Comparison of ENCODE assay signal across 8 cellular contexts in the genomic region with DNA sequence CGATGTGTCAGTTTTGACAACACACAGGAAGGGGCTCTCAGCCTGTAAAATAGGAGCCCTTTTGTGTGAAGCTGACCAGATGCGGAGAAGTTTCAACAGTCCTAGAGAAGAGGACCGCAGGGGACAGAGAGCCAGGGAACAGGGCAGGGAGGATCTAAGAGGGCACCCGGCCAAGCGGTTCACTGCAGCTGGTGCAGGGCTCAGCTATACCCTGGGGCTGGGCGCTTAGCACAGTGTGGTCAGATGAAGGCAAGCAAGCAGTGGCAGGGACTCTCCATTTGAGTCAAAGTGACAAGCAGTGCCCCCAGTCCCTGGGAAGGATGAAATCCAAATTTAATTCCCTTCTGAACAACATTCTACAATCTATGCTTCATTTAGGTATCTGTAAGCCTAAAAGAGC.
DNase-seq lines count a peak whose midpoint lies in the region; ATAC-seq and TF ChIP-seq lines count a peak whose summit lies in the region.
"Not testable (repeated sequence)": the region's sequence is repeated elsewhere in the genome, so short reads cannot be mapped to it uniquely, and the experiment has no call there.

No MANE protein-coding gene starts in this region.

- intact Hi-C loops in Right ventricle myocardium inferior (cut with DNase I); left colon (cut with DNase I, micrococcal nuclease); mucosa of descending colon (cut with DNase I, micrococcal nuclease); psoas muscle (cut with DNase I): not testable (repeated sequence)

- peak; percentile 20 for ATAC-seq in activated CD8-positive, alpha-beta memory T cell treated with anti-CD3 and anti-CD28 coated beads, Interleukin-2, amount 10 ng/mL, durations not matched to agents 7 days and 5 days
- peak; percentile 40 for ATAC-seq in activated naive CD8-positive, alpha-beta T cell treated with anti-CD3 and anti-CD28 coated beads, Interleukin-2, amount 50 U/mL, for 24 hours
- ATAC-seq in Right ventricle myocardium inferior, result peak; percentile 68
- peak; percentile 64 for ATAC-seq in left colon
- ATAC-seq in mucosa of descending colon, result peak; percentile 65
- ATAC-seq in psoas muscle, result peak; percentile 75 to 90 (median 81)
- peak; percentile 43 for ATAC-seq in stimulated activated naive CD8-positive, alpha-beta T cell treated with anti-CD3 and anti-CD28 coated beads, Interleukin-15, amount 100 ng/mL, for 72 hours

- H3K79me2 ChIP-seq in SK-N-SH (ENCODE audit: insufficient read depth), result not testable (repeated sequence)

- not testable (repeated sequence) for H3K4me3 Mint-ChIP-seq in activated CD8-positive, alpha-beta memory T cell treated with anti-CD3 and anti-CD28 coated beads, Interleukin-2, amount 10 ng/mL, durations not matched to agents 7 days and 5 days; activated naive CD8-positive, alpha-beta T cell treated with anti-CD3 and anti-CD28 coated beads, Interleukin-2, amount 50 U/mL, for 24 hours; stimulated activated naive CD8-positive, alpha-beta T cell treated with anti-CD3 and anti-CD28 coated beads, Interleukin-15, amount 100 ng/mL, for 72 hours

- not testable (repeated sequence) for H3K9me2 ChIP-seq in SK-N-SH

- not testable (repeated sequence) for H3K9me3 ChIP-seq in SK-N-SH, mucosa of descending colon, psoas muscle

- not testable (repeated sequence) for H3K4me3 ChIP-seq in SK-N-SH (ENCODE audit: low read depth in 2 of 2, low read length in 1 of 2); mucosa of descending colon; psoas muscle

- H2AFZ ChIP-seq in SK-N-SH (ENCODE audit: low read depth), result not testable (repeated sequence)

- not testable (repeated sequence) for H3K27ac ChIP-seq in SK-N-SH (ENCODE audit: low read depth in 2 of 2, low read length in 1 of 2); psoas muscle

- CTCF ChIA-PET in SK-N-SH (lab: Yijun Ruan, JAX); activated CD8-positive, alpha-beta memory T cell treated with anti-CD3 and anti-CD28 coated beads, Interleukin-2, amount 10 ng/mL, durations not matched to agents 7 days and 5 days (lab: Charles Lee): not testable (repeated sequence)

- H3K4me1 Mint-ChIP-seq in activated CD8-positive, alpha-beta memory T cell treated with anti-CD3 and anti-CD28 coated beads, Interleukin-2, amount 10 ng/mL, durations not matched to agents 7 days and 5 days; activated naive CD8-positive, alpha-beta T cell treated with anti-CD3 and anti-CD28 coated beads, Interleukin-2, amount 50 U/mL, for 24 hours; stimulated activated naive CD8-positive, alpha-beta T cell treated with anti-CD3 and anti-CD28 coated beads, Interleukin-15, amount 100 ng/mL, for 72 hours: not testable (repeated sequence)

- not testable (repeated sequence) for H3K9me3 Mint-ChIP-seq in activated CD8-positive, alpha-beta memory T cell treated with anti-CD3 and anti-CD28 coated beads, Interleukin-2, amount 10 ng/mL, durations not matched to agents 7 days and 5 days (ENCODE audit: low read depth); activated naive CD8-positive, alpha-beta T cell treated with anti-CD3 and anti-CD28 coated beads, Interleukin-2, amount 50 U/mL, for 24 hours; stimulated activated naive CD8-positive, alpha-beta T cell treated with anti-CD3 and anti-CD28 coated beads, Interleukin-15, amount 100 ng/mL, for 72 hours

- not testable (repeated sequence) for DNase-seq in SK-N-SH; activated CD8-positive, alpha-beta memory T cell treated with anti-CD3 and anti-CD28 coated beads, Interleukin-2, amount 10 ng/mL, durations not matched to agents 7 days and 5 days; activated naive CD8-positive, alpha-beta T cell treated with anti-CD3 and anti-CD28 coated beads, Interleukin-2, amount 50 U/mL, for 24 hours; Right ventricle myocardium inferior (ENCODE audit: missing footprints); psoas muscle; stimulated activated naive CD8-positive, alpha-beta T cell treated with anti-CD3 and anti-CD28 coated beads, Interleukin-15, amount 100 ng/mL, for 72 hours
- DNase-seq in left colon (peak in 1 of 2 donors; percentile 25), mucosa of descending colon (peak in 1 of 3 donors; percentile 37)

- 67% methylated on average over 4 of the region's 6 CpGs for WGBS in SK-N-SH (ENCODE audit: low lambda C conversion rate)
- 44 to 60% (median 56%) methylated on average over 3 to 5 of the region's 6 CpGs for WGBS in psoas muscle, 3 donors

- not testable (repeated sequence) for H3K27me3 Mint-ChIP-seq in activated CD8-positive, alpha-beta memory T cell treated with anti-CD3 and anti-CD28 coated beads, Interleukin-2, amount 10 ng/mL, durations not matched to agents 7 days and 5 days; activated naive CD8-positive, alpha-beta T cell treated with anti-CD3 and anti-CD28 coated beads, Interleukin-2, amount 50 U/mL, for 24 hours; stimulated activated naive CD8-positive, alpha-beta T cell treated with anti-CD3 and anti-CD28 coated beads, Interleukin-15, amount 100 ng/mL, for 72 hours

- not testable (repeated sequence) for H3K9ac ChIP-seq in SK-N-SH

- POLR2A ChIA-PET in SK-N-SH (lab: Yijun Ruan, JAX), result not testable (repeated sequence)

- not testable (repeated sequence) for H3K27ac Mint-ChIP-seq in activated CD8-positive, alpha-beta memory T cell treated with anti-CD3 and anti-CD28 coated beads, Interleukin-2, amount 10 ng/mL, durations not matched to agents 7 days and 5 days; activated naive CD8-positive, alpha-beta T cell treated with anti-CD3 and anti-CD28 coated beads, Interleukin-2, amount 50 U/mL, for 24 hours; stimulated activated naive CD8-positive, alpha-beta T cell treated with anti-CD3 and anti-CD28 coated beads, Interleukin-15, amount 100 ng/mL, for 72 hours

- H3K4me1 ChIP-seq in SK-N-SH (ENCODE audit: control insufficient read depth in 1 of 2, insufficient read depth in 2 of 2, low read depth in 1 of 2, low read length in 1 of 2); mucosa of descending colon (ENCODE audit: low read depth); psoas muscle: not testable (repeated sequence)

- TF ChIP-seq RAD21 in SK-N-SH (IDR thresholded peaks at IDR 0.05; ENCODE audit: low read length), result peak; percentile 3; the same call in 1 of the 2 replicates

- H4K20me1 ChIP-seq in SK-N-SH (ENCODE audit: insufficient read depth), result not testable (repeated sequence)

- not testable (repeated sequence) for H3K36me3 ChIP-seq in SK-N-SH (replicated peaks in 1 of 2; ENCODE audit: control insufficient read depth in 1 of 2, insufficient read depth in 2 of 2, low read length in 1 of 2); mucosa of descending colon (ENCODE audit: low read depth); psoas muscle (ENCODE audit: insufficient read depth in 1 of 2, low read depth in 1 of 2)

- TF ChIP-seq CTCF in SK-N-SH (IDR thresholded peaks at IDR 0.05); mucosa of descending colon (IDR thresholded peaks at IDR 0.05); psoas muscle (IDR thresholded peaks at IDR 0.05): not testable (repeated sequence)

- not testable (repeated sequence) for H3K27me3 ChIP-seq in SK-N-SH (ENCODE audit: insufficient read depth); psoas muscle (ENCODE audit: insufficient read depth in 3 of 3, low read length in 2 of 3)

- not testable (repeated sequence) for TF ChIP-seq EP300 in SK-N-SH (IDR thresholded peaks at IDR 0.05; ENCODE audit: borderline replicate concordance in 1 of 2, low read depth in 1 of 2, low read length in 1 of 2)

- not testable (repeated sequence) for H3K36me3 Mint-ChIP-seq in activated CD8-positive, alpha-beta memory T cell treated with anti-CD3 and anti-CD28 coated beads, Interleukin-2, amount 10 ng/mL, durations not matched to agents 7 days and 5 days; activated naive CD8-positive, alpha-beta T cell treated with anti-CD3 and anti-CD28 coated beads, Interleukin-2, amount 50 U/mL, for 24 hours (ENCODE audit: low read depth)

- not testable (repeated sequence) for H3F3A ChIP-seq in SK-N-SH (replicated peaks; ENCODE audit: insufficient read depth)

- H3K4me2 ChIP-seq in SK-N-SH, result not testable (repeated sequence)

Comparison
In these comparisons a context has a peak if more than half of its experiments do, and no peak if none do; other contexts are left out.
1. ATAC-seq: peak in every context shown above with its lines; median percentile 81 in psoas muscle; 68 in Right ventricle myocardium inferior; 65 in mucosa of descending colon; 64 in left colon; 43 in stimulated activated naive CD8-positive, alpha-beta T cell treated with anti-CD3 and anti-CD28 coated beads, Interleukin-15, amount 100 ng/mL, for 72 hours; 40 in activated naive CD8-positive, alpha-beta T cell treated with anti-CD3 and anti-CD28 coated beads, Interleukin-2, amount 50 U/mL, for 24 hours; 20 in activated CD8-positive, alpha-beta memory T cell treated with anti-CD3 and anti-CD28 coated beads, Interleukin-2, amount 10 ng/mL, durations not matched to agents 7 days and 5 days.